ENCODE assay signal across 8 cellular contexts in the genomic region with DNA sequence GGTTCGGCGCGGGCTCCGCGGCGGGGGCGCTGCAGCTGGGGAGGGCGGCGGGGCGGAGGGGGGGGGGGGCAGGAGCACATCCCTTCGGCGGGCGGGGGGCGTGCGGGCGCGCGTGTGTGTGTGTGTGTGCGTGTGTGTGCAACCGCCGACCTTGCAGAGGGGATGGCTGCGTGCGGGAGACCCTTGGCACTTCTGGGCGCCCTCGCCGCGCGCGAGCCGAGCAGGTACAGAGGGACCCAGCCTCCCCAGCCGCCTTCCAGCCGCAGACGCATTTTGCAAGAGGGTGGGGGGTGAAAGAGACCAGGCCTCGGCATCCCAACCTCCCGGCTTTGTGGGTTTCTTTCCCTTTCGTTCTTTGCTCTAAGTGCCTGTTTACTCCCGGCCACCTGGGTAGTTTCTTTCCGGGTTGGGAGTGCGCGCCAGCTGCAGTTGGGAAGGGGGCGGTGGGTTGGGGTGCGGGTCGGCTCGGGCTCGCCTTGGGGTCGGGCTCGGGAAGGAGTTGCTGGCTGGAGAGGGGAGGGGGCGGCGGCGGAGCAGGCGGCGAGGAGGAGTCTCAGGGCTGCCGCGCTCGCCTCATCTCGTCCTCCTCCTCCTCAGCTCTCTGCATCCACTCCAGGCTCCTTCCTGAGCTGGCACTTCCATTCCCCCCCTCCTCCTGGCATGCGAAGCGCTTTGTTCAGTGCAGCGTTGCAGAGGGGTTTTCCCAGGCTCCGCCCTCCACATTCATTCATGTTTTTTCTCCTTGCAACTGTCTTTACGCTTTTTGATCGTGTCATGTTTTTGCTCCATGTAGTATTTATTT. TPM values are rescaled to one million over a fixed set of nuclear protein-coding genes. Genes with fewer than 3 reads are reported as not detected.
DNase-seq lines count a peak whose midpoint lies in the region; ATAC-seq, FAIRE-seq and TF ChIP-seq lines count a peak whose summit lies in the region.

No MANE protein-coding gene starts in this region.

- H3K4me3 Mint-ChIP-seq in chondrocyte (ENCODE audit: unreplicated experiment): peak overlapping the region; percentile 90

- H3K27ac Mint-ChIP-seq in chondrocyte (ENCODE audit: unreplicated experiment): peak overlapping the region; percentile 91

- H3K4me3 ChIP-seq in A549: peak overlapping the region; percentile 84

- H3K9me3 Mint-ChIP-seq in chondrocyte (ENCODE audit: low read depth): peaks cover 5% of the 10 kb centered on the region

- H3K4me2 ChIP-seq in A549: peak overlapping the region; percentile 88

- no peaks in the 10 kb centered on the region for H3K9me3 ChIP-seq in A549

- WGBS in A549 (ENCODE audit: missing lambda C conversion rate): under 1% methylated on average over 27 of the region's 62 CpGs

- H3K4me1 Mint-ChIP-seq in chondrocyte (ENCODE audit: low read depth): peaks cover 59% of the 10 kb centered on the region

- H3K27ac ChIP-seq in A549: peak overlapping the region; percentile 82 to 100

- POLR2A ChIA-PET in A549 (lab: Yijun Ruan, JAX): interaction anchor here (0.7 to 2.3 kb wide), 6 partner anchors 203 to 404 kb away, joined by 3 to 7 read pairs (median 4); no protein-coding TSS in a partner anchor

- no peak for FAIRE-seq in A549 (lab: Jason Lieb, UNC)

- H3K4me1 ChIP-seq in A549: peaks cover 18% of the 10 kb centered on the region

- H3K27me3 Mint-ChIP-seq in chondrocyte (ENCODE audit: low read depth): no peaks in the 10 kb centered on the region

- DNase-seq in A549 (ENCODE audit: low read depth in 1 of 2, low spot score in 1 of 2) (peak; percentile 50 to 82), NCI-H2171 treated with DMSO at 0.1 percent for 48 hours (lab: John Stamatoyannopoulos, UW) (peak; percentile 84), chondrocyte (ENCODE audit: low spot score) (peak; percentile 94), kidney glomerular epithelial cell (lab: John Stamatoyannopoulos, UW) (peak; percentile 93)
- peak; percentile 68 for DNase-seq in activated CD4-positive, CD25-positive, alpha-beta regulatory T cell treated with anti-CD3 and anti-CD28 coated beads, Interleukin-2, amount 50 U/mL, for 72 hours
- peak; percentile 86 for DNase-seq in stimulated activated CD4-positive, alpha-beta T cell treated with anti-CD3 and anti-CD28 coated beads, Interleukin-15, amount 100 ng/mL, for 24 hours

- no peak for TF ChIP-seq POLR2A in A549 (IDR thresholded peaks at IDR 0.05; ENCODE audit: low read length)
- peak; percentile 58 for TF ChIP-seq POLR2A in GM18526 (IDR thresholded peaks at IDR 0.05; ENCODE audit: extremely low read depth, insufficient read length)

- no peak for TF ChIP-seq EP300 in A549 (IDR thresholded peaks at IDR 0.05)

- TF ChIP-seq RAD21 in A549 (conservative IDR thresholded peaks at IDR 0.05 in 1 of 2, IDR thresholded peaks at IDR 0.05 in 1 of 2): no peak

- CTCF ChIA-PET in A549 (lab: Yijun Ruan, JAX): interaction anchor here (0.7 to 1.5 kb wide), 5 partner anchors 11 to 397 kb away, joined by 3 to 5 read pairs (median 3); no protein-coding TSS in a partner anchor

- no peak for TF ChIP-seq CTCF in A549 (IDR thresholded peaks at IDR 0.05)
- no peak for TF ChIP-seq CTCF in chondrocyte (IDR thresholded peaks at IDR 0.05)

- peaks cover 14% of the 10 kb centered on the region for H3K36me3 Mint-ChIP-seq in chondrocyte (ENCODE audit: low read depth)

- ATAC-seq in A549 (peak; percentile 52 to 80; a peak in 5 of 6 replicates), HG03095 (IDR thresholded peaks at IDR 0.05; ENCODE audit: unreplicated experiment) (no peak)

TF ChIP-seq in A549, 52 proteins besides CTCF, POLR2A, EP300 and RAD21:
- TF ChIP-seq GATA3 (IDR thresholded peaks at IDR 0.05; ENCODE audit: borderline replicate concordance): 0 out of 2 replicates have a peak, but pooled peaks have one; percentile 22
- TF ChIP-seq FOXS1 (CRISPR knock-in tag; IDR thresholded peaks at IDR 0.05): no peak
- TF ChIP-seq, protein P1, sequence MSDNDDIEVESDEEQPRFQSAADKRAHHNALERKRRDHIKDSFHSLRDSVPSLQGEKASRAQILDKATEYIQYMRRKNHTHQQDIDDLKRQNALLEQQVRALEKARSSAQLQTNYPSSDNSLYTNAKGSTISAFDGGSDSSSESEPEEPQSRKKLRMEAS (IDR thresholded peaks at IDR 0.05): peak; percentile 51; the same call in 1 of the 2 replicates
- TF ChIP-seq MAFK (IDR thresholded peaks at IDR 0.05; ENCODE audit: partially characterized antibody): peak; percentile 13
- no peak for TF ChIP-seq JUNB (IDR thresholded peaks at IDR 0.05)
- TF ChIP-seq CBX2 (IDR thresholded peaks at IDR 0.05; ENCODE audit: borderline replicate concordance, low read depth): no peak
- TF ChIP-seq PHF8 (IDR thresholded peaks at IDR 0.05; ENCODE audit: borderline replicate concordance, low read depth): no peak
- TF ChIP-seq, protein P2, sequence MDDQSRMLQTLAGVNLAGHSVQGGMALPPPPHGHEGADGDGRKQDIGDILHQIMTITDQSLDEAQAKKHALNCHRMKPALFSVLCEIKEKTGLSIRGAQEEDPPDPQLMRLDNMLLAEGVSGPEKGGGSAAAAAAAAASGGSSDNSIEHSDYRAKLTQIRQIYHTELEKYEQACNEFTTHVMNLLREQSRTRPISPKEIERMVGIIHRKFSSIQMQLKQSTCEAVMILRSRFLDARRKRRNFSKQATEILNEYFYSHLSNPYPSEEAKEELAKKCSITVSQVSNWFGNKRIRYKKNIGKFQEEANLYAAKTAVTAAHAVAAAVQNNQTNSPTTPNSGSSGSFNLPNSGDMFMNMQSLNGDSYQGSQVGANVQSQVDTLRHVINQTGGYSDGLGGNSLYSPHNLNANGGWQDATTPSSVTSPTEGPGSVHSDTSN (IDR thresholded peaks at IDR 0.05): 0 out of 2 replicates have a peak, but pooled peaks have one; percentile 29
- TF ChIP-seq ESRRA (IDR thresholded peaks at IDR 0.05; ENCODE audit: borderline replicate concordance, low read length): no peak
- no peak for TF ChIP-seq NPAS2 (CRISPR knock-in tag; IDR thresholded peaks at IDR 0.05; ENCODE audit: borderline replicate concordance)
- TF ChIP-seq HOXA7 (CRISPR knock-in tag; IDR thresholded peaks at IDR 0.05): no peak
- TF ChIP-seq JUN (IDR thresholded peaks at IDR 0.05): peak in 1 of 2 experiments; percentile 30; a peak in 1 of 5 replicates

RNA-seq across cellular contexts. Expression of a gene that starts 0.7 kb away (rescaled TPM):
- 10.5 and 13.1 TPM in 2 replicates for polyA plus RNA-seq in A549 (2011; rRNA removed)
- polyA plus RNA-seq in A549 (2012; cell fraction: cytosol; rRNA removed): 7.3 and 9.1 TPM in 2 replicates
- 20.2 and 21.1 TPM in 2 replicates for polyA plus RNA-seq in A549 (2012; cell fraction: nucleus; rRNA removed)
- 5.8 to 6.1 TPM (median 6.1 TPM) in 3 replicates for polyA plus RNA-seq in A549 (2017; fragmentation: RNase III; extraction: RNeasy Plus Mini Kit Qiagen cat#74134 plus additional on column Dnase treatment)
- 26.3 and 30.2 TPM in 2 replicates for polyA minus RNA-seq in A549 (2011; rRNA and poly(A)+ RNA removed)
- total RNA-seq in chondrocyte: 34.2 to 49.7 TPM (median 44.6 TPM) in 3 replicates
